1 cellular context compared by ENCODE assay signal in genomic region chr5:111223790-111224560, GRCh38.
A peak's percentile ranks its signal among the peaks of the same experiment; 100 is the strongest.
TF ChIP-seq lines count a peak whose summit lies in the region.

CAMK4 (plus strand) TSS chr5:111224384; CDS start chr5:111224484, 100 bp downstream.

TF ChIP-seq in WTC11, 78 proteins besides CTCF, POLR2A, EP300 and RAD21 (continued from another document):
- TF ChIP-seq, protein P1, sequence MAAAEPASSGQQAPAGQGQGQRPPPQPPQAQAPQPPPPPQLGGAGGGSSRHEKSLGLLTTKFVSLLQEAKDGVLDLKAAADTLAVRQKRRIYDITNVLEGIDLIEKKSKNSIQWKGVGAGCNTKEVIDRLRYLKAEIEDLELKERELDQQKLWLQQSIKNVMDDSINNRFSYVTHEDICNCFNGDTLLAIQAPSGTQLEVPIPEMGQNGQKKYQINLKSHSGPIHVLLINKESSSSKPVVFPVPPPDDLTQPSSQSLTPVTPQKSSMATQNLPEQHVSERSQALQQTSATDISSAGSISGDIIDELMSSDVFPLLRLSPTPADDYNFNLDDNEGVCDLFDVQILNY (CRISPR knock-in tag; IDR thresholded peaks at IDR 0.05) = peak; percentile 66
- TF ChIP-seq E2F1 (CRISPR knock-in tag; IDR thresholded peaks at IDR 0.05) = peak; percentile 58; the same call in 1 of the 2 replicates
- 0 out of 2 replicates have a peak, but pooled peaks have one; percentile 27 for TF ChIP-seq SMAD3 (CRISPR knock-in tag; IDR thresholded peaks at IDR 0.05; ENCODE audit: borderline replicate concordance)
- no peak for TF ChIP-seq NR1H2 (CRISPR knock-in tag; IDR thresholded peaks at IDR 0.05)
- TF ChIP-seq, protein P2, sequence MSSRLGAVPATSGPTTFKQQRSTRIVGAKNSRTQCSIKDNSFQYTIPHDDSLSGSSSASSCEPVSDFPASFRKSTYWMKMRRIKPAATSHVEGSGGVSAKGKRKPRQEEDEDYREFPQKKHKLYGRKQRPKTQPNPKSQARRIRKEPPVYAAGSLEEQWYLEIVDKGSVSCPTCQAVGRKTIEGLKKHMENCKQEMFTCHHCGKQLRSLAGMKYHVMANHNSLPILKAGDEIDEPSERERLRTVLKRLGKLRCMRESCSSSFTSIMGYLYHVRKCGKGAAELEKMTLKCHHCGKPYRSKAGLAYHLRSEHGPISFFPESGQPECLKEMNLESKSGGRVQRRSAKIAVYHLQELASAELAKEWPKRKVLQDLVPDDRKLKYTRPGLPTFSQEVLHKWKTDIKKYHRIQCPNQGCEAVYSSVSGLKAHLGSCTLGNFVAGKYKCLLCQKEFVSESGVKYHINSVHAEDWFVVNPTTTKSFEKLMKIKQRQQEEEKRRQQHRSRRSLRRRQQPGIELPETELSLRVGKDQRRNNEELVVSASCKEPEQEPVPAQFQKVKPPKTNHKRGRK (CRISPR knock-in tag; IDR thresholded peaks at IDR 0.05; ENCODE audit: borderline replicate concordance) = 0 out of 2 replicates have a peak, but pooled peaks have one; percentile 51
- TF ChIP-seq ZNF232 (CRISPR knock-in tag; IDR thresholded peaks at IDR 0.05) = 0 out of 2 replicates have a peak, but pooled peaks have one; percentile 30
- TF ChIP-seq, protein P3, sequence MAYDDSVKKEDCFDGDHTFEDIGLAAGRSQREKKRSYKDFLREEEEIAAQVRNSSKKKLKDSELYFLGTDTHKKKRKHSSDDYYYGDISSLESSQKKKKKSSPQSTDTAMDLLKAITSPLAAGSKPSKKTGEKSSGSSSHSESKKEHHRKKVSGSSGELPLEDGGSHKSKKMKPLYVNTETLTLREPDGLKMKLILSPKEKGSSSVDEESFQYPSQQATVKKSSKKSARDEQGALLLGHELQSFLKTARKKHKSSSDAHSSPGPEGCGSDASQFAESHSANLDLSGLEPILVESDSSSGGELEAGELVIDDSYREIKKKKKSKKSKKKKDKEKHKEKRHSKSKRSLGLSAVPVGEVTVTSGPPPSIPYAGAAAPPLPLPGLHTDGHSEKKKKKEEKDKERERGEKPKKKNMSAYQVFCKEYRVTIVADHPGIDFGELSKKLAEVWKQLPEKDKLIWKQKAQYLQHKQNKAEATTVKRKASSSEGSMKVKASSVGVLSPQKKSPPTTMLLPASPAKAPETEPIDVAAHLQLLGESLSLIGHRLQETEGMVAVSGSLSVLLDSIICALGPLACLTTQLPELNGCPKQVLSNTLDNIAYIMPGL (CRISPR knock-in tag; IDR thresholded peaks at IDR 0.05) = peak; percentile 56
- TF ChIP-seq ESRRA (CRISPR knock-in tag; IDR thresholded peaks at IDR 0.05; ENCODE audit: borderline replicate concordance) = peak; percentile 59
- TF ChIP-seq USF2 (CRISPR knock-in tag; IDR thresholded peaks at IDR 0.05) = no peak
- TF ChIP-seq ATF1 (CRISPR knock-in tag; IDR thresholded peaks at IDR 0.05) = peak; percentile 79; the same call in 1 of the 2 replicates
- TF ChIP-seq NR2C2 (CRISPR knock-in tag; IDR thresholded peaks at IDR 0.05) = 0 out of 2 replicates have a peak, but pooled peaks have one; percentile 8
- TF ChIP-seq FOXK1 (CRISPR knock-in tag; IDR thresholded peaks at IDR 0.05) = peak; percentile 56; the same call in 1 of the 2 replicates
- peak; percentile 72; the same call in 1 of the 2 replicates for TF ChIP-seq TCF7 (CRISPR knock-in tag; IDR thresholded peaks at IDR 0.05; ENCODE audit: low read depth)
- TF ChIP-seq, protein P4, sequence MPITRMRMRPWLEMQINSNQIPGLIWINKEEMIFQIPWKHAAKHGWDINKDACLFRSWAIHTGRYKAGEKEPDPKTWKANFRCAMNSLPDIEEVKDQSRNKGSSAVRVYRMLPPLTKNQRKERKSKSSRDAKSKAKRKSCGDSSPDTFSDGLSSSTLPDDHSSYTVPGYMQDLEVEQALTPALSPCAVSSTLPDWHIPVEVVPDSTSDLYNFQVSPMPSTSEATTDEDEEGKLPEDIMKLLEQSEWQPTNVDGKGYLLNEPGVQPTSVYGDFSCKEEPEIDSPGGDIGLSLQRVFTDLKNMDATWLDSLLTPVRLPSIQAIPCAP (CRISPR knock-in tag; IDR thresholded peaks at IDR 0.05) = no peak
- TF ChIP-seq ZNF263 (CRISPR knock-in tag; IDR thresholded peaks at IDR 0.05; ENCODE audit: low read depth) = peak; percentile 80; the same call in 1 of the 2 replicates
- peak; percentile 33; the same call in 1 of the 2 replicates for TF ChIP-seq PRRX2 (CRISPR knock-in tag; IDR thresholded peaks at IDR 0.05)
- TF ChIP-seq ZNF317 (CRISPR knock-in tag; IDR thresholded peaks at IDR 0.05; ENCODE audit: borderline replicate concordance, low read depth) = no peak
- peak; percentile 49; the same call in 1 of the 2 replicates for TF ChIP-seq CBFB (CRISPR knock-in tag; IDR thresholded peaks at IDR 0.05; ENCODE audit: low read depth)
- 0 out of 2 replicates have a peak, but pooled peaks have one; percentile 72 for TF ChIP-seq MYBL2 (CRISPR knock-in tag; IDR thresholded peaks at IDR 0.05)
- TF ChIP-seq TP53 (CRISPR knock-in tag; IDR thresholded peaks at IDR 0.05) = peak; percentile 44; the same call in 1 of the 2 replicates
- TF ChIP-seq SP1 (CRISPR knock-in tag; conservative IDR thresholded peaks at IDR 0.05) = peak; percentile 77
- no peak for TF ChIP-seq USF1 (CRISPR knock-in tag; IDR thresholded peaks at IDR 0.05)
- no peak for TF ChIP-seq ATF2 (CRISPR knock-in tag; IDR thresholded peaks at IDR 0.05; ENCODE audit: borderline replicate concordance, low read depth)
- TF ChIP-seq CREM (CRISPR knock-in tag; IDR thresholded peaks at IDR 0.05) = 0 out of 2 replicates have a peak, but pooled peaks have one; percentile 59
